In the genomic region with DNA sequence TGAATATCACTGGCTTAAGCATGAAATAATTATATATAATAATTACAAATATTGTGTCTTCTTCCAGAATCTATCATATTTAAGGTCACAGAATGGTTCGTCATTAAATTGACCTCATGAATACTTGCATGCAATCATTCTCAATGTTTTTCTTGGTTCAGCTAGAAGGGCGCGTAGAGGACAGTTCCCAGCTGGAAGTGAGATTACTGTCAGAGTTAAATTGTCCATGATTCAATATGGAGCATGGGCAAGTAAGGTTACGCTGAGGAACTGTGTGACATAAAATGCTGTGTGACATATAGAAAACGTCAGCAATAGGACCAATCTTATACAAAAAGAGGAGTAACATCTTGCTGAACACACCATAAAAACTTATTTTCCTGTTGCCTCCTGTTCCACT, we compare ENCODE assay signal across 5 cellular contexts.
"Had no signal": no experiment of that assay in that cellular context is flagged by ENCODE, and none has a peak within 500 bp of the region (broad histone marks: within the 10 kb centered on the region; RNA-seq: fewer than 3 reads in every experiment).

No MANE protein-coding gene starts in this region.

- ATAC-seq: HepG2, K562 had no signal

- H3K27ac ChIP-seq: HL-60 had no signal

- DNase-seq: IMR-90, KBM-7 had no signal

- H3K4me3 ChIP-seq: K562 had no signal
